17 cellular contexts compared by ENCODE assay signal in genomic region chr10:79095316-79095715, GRCh38. TPM values are rescaled to one million over a fixed set of nuclear protein-coding genes. Genes with fewer than 3 reads are reported as not detected.
DNase-seq lines count a peak whose midpoint lies in the region; ATAC-seq, FAIRE-seq and TF ChIP-seq lines count a peak whose summit lies in the region.
"Had no signal": no experiment of that assay in that cellular context is flagged by ENCODE, and none has a peak within 500 bp of the region (broad histone marks: within the 10 kb centered on the region; RNA-seq: fewer than 3 reads in every experiment).

No MANE protein-coding gene starts in this region.

- no peak for TF ChIP-seq CTCF in A549 (IDR thresholded peaks at IDR 0.05)
- TF ChIP-seq CTCF in LNCaP clone FGC (IDR thresholded peaks at IDR 0.05; ENCODE audit: control insufficient read depth, extremely low read depth, insufficient read depth), result no peak
- no peak for TF ChIP-seq CTCF in sigmoid colon (IDR thresholded peaks at IDR 0.05)

- DNase-seq in A549 (ENCODE audit: low read depth in 1 of 2, low spot score in 1 of 2), result no peak
- peak; percentile 77 for DNase-seq in LNCaP clone FGC (ENCODE audit: low read depth)
- DNase-seq in right cardiac atrium, result no peak
- DNase-seq in sigmoid colon, result no peak
- no peak for DNase-seq in occipital lobe (lab: John Stamatoyannopoulos, UW)
- DNase-seq in dedifferentiated amniotic fluid mesenchymal stem cell (ENCODE audit: extremely low spot score), result no peak
- no peak for DNase-seq in activated naive CD4-positive, alpha-beta T cell treated with Interleukin-2 at 50 U/mL for 16 hours
- DNase-seq: activated CD8-positive, alpha-beta memory T cell treated with anti-CD3 and anti-CD28 coated beads, Interleukin-2, amount 10 ng/mL, durations not matched to agents 7 days and 5 days; activated effector memory CD4-positive, alpha-beta T cell treated with Interleukin-2 at 50 U/mL for 16 hours; amygdala; HCEC 1CT; NCI-H1436; NCI-H774; T-helper 9 cell had no signal

- no peak overlapping the region for H3K4me3 Mint-ChIP-seq in stimulated activated memory B cell treated with anti-CD40 and anti-IgM and Interleukin-4, amounts not matched to agents 10 μg/mL and 1 μg/mL and 100 μg/mL, for 72 hours
- H3K4me3 Mint-ChIP-seq: activated CD8-positive, alpha-beta memory T cell treated with anti-CD3 and anti-CD28 coated beads, Interleukin-2, amount 10 ng/mL, durations not matched to agents 7 days and 5 days had no signal

- H3K4me2 ChIP-seq in A549, result peak overlapping the region; percentile 71; the same call in 1 of the 3 replicates

- no peak overlapping the region for H3K27ac Mint-ChIP-seq in stimulated activated memory B cell treated with anti-CD40 and anti-IgM and Interleukin-4, amounts not matched to agents 10 μg/mL and 1 μg/mL and 100 μg/mL, for 72 hours
- H3K27ac Mint-ChIP-seq: activated CD8-positive, alpha-beta memory T cell treated with anti-CD3 and anti-CD28 coated beads, Interleukin-2, amount 10 ng/mL, durations not matched to agents 7 days and 5 days had no signal

- no peaks in the 10 kb centered on the region for H3K9me3 Mint-ChIP-seq in stimulated activated memory B cell treated with anti-CD40 and anti-IgM and Interleukin-4, amounts not matched to agents 10 μg/mL and 1 μg/mL and 100 μg/mL, for 72 hours

- WGBS in A549 (ENCODE audit: missing lambda C conversion rate), result 90% methylated on average over 11 of the region's 11 CpGs
- WGBS in right cardiac atrium, result 85% methylated on average over 11 of the region's 11 CpGs
- WGBS in sigmoid colon, 2 donors, result 51 to 81% methylated on average over 11 of the region's 11 CpGs

- no peak overlapping the region for H3K4me3 ChIP-seq in A549
- H3K4me3 ChIP-seq in LNCaP clone FGC (ENCODE audit: low read depth, low read length), result no peak overlapping the region
- no peak overlapping the region for H3K4me3 ChIP-seq in right cardiac atrium (ENCODE audit: low read length)
- H3K4me3 ChIP-seq in sigmoid colon, result no peak overlapping the region
- H3K4me3 ChIP-seq: skin epidermis had no signal

- H3K36me3 ChIP-seq in sigmoid colon, result no peaks in the 10 kb centered on the region

- CTCF ChIA-PET in A549 (lab: Yijun Ruan, JAX), result interaction anchor here (0.9 to 1.3 kb wide), 2 partner anchors 16 to 17 kb away, joined by 3 read pairs; no protein-coding TSS in a partner anchor

- no peak for FAIRE-seq in A549 (lab: Jason Lieb, UNC)
- FAIRE-seq: urothelium cell line had no signal

- H3K4me1 Mint-ChIP-seq in stimulated activated memory B cell treated with anti-CD40 and anti-IgM and Interleukin-4, amounts not matched to agents 10 μg/mL and 1 μg/mL and 100 μg/mL, for 72 hours, result peaks cover 48% of the 10 kb centered on the region
- H3K4me1 Mint-ChIP-seq: activated CD8-positive, alpha-beta memory T cell treated with anti-CD3 and anti-CD28 coated beads, Interleukin-2, amount 10 ng/mL, durations not matched to agents 7 days and 5 days had no signal

- no peaks in the 10 kb centered on the region for H3K36me3 Mint-ChIP-seq in stimulated activated memory B cell treated with anti-CD40 and anti-IgM and Interleukin-4, amounts not matched to agents 10 μg/mL and 1 μg/mL and 100 μg/mL, for 72 hours
- H3K36me3 Mint-ChIP-seq: activated CD8-positive, alpha-beta memory T cell treated with anti-CD3 and anti-CD28 coated beads, Interleukin-2, amount 10 ng/mL, durations not matched to agents 7 days and 5 days had no signal

- POLR2A ChIA-PET in A549 (lab: Yijun Ruan, JAX), result interaction anchor here (0.9 kb wide), 1 partner anchor 89 kb away, joined by 3 read pairs; no protein-coding TSS in a partner anchor

- intact Hi-C loops in right cardiac atrium (cut with DNase I) (no loop called here), sigmoid colon (cut with DNase I) (no loop called here)

- TF ChIP-seq EP300 in A549 (IDR thresholded peaks at IDR 0.05) (no peak), sigmoid colon (IDR thresholded peaks at IDR 0.05) (no peak)

- H3K4me1 ChIP-seq in A549, result peaks cover 95% of the 10 kb centered on the region
- peaks cover 45% of the 10 kb centered on the region for H3K4me1 ChIP-seq in right cardiac atrium (ENCODE audit: control insufficient read depth, insufficient read depth, low read length)
- peaks cover 0 to 98% (median 90%) of the 10 kb centered on the region in 4 donors for H3K4me1 ChIP-seq in sigmoid colon

- H3K27me3 Mint-ChIP-seq in stimulated activated memory B cell treated with anti-CD40 and anti-IgM and Interleukin-4, amounts not matched to agents 10 μg/mL and 1 μg/mL and 100 μg/mL, for 72 hours, result peaks cover 28% of the 10 kb centered on the region
- H3K27me3 Mint-ChIP-seq: activated CD8-positive, alpha-beta memory T cell treated with anti-CD3 and anti-CD28 coated beads, Interleukin-2, amount 10 ng/mL, durations not matched to agents 7 days and 5 days had no signal

- H3K9me3 ChIP-seq in A549, result no peaks in the 10 kb centered on the region
- no peaks in the 10 kb centered on the region for H3K9me3 ChIP-seq in right cardiac atrium (ENCODE audit: control insufficient read depth, low read length)
- no peaks in the 10 kb centered on the region for H3K9me3 ChIP-seq in sigmoid colon

- H3K27ac ChIP-seq in A549 (peak overlapping the region; percentile 38 to 82; a peak in 5 of 6 replicates), right cardiac atrium (ENCODE audit: low read length) (peak overlapping the region; percentile 4), sigmoid colon (peak overlapping the region in 3 of 4 donors; percentile 80 to 86 (median 82))

- H3K27me3 ChIP-seq in right cardiac atrium (ENCODE audit: control insufficient read depth, insufficient read depth), result no peaks in the 10 kb centered on the region
- no peaks in the 10 kb centered on the region for H3K27me3 ChIP-seq in sigmoid colon

- TF ChIP-seq RAD21 in A549 (conservative IDR thresholded peaks at IDR 0.05 in 1 of 2, IDR thresholded peaks at IDR 0.05 in 1 of 2), result no peak

- TF ChIP-seq POLR2A in A549 (IDR thresholded peaks at IDR 0.05; ENCODE audit: low read length) (no peak), sigmoid colon (IDR thresholded peaks at IDR 0.05) (no peak)

- no peak for ATAC-seq in A549
- no peak for ATAC-seq in right cardiac atrium
- no peak for ATAC-seq in stimulated activated memory B cell treated with anti-CD40 and anti-IgM and Interleukin-4, amounts not matched to agents 10 μg/mL and 1 μg/mL and 100 μg/mL, for 72 hours
- ATAC-seq: activated CD8-positive, alpha-beta memory T cell treated with anti-CD3 and anti-CD28 coated beads, Interleukin-2, amount 10 ng/mL, durations not matched to agents 7 days and 5 days had no signal

TF ChIP-seq in A549, 52 proteins besides CTCF, POLR2A, EP300 and RAD21:
- TF ChIP-seq RCOR1 (IDR thresholded peaks at IDR 0.05; ENCODE audit: low read depth, low read length) (no peak), ELK1 (IDR thresholded peaks at IDR 0.05; ENCODE audit: low read depth, low read length) (no peak), NPAS2 (CRISPR knock-in tag; IDR thresholded peaks at IDR 0.05; ENCODE audit: borderline replicate concordance) (no peak), ZC3H11A (IDR thresholded peaks at IDR 0.05) (no peak), PBX3 (IDR thresholded peaks at IDR 0.05) (no peak), MAFK (IDR thresholded peaks at IDR 0.05; ENCODE audit: partially characterized antibody) (no peak), RNF2 (IDR thresholded peaks at IDR 0.05; ENCODE audit: borderline replicate concordance, low read depth) (no peak), FOSB (CRISPR knock-in tag; IDR thresholded peaks at IDR 0.05) (no peak), HDAC2 (IDR thresholded peaks at IDR 0.05) (no peak), FOSL2 (IDR thresholded peaks at IDR 0.05) (no peak), FOSL2 (CRISPR knock-in tag; IDR thresholded peaks at IDR 0.05) (no peak), HOXA7 (CRISPR knock-in tag; IDR thresholded peaks at IDR 0.05) (no peak), CBX8 (IDR thresholded peaks at IDR 0.05) (no peak), MYC (IDR thresholded peaks at IDR 0.05; ENCODE audit: borderline replicate concordance, low read length) (no peak), RARB (CRISPR knock-in tag; IDR thresholded peaks at IDR 0.05) (no peak), CHD4 (IDR thresholded peaks at IDR 0.05; ENCODE audit: borderline replicate concordance) (no peak), CEBPB (IDR thresholded peaks at IDR 0.05) (no peak)

RNA-seq across cellular contexts. Expression of gene ZMIZ1, which starts 26.6 kb away (rescaled TPM):
- 8.1 and 14.7 TPM in 2 replicates for polyA plus RNA-seq in A549 (2011; rRNA removed)
- polyA plus RNA-seq in A549 (2012; cell fraction: cytosol; rRNA removed), result 31.6 and 42.1 TPM in 2 replicates
- polyA plus RNA-seq in A549 (2012; cell fraction: nucleus; rRNA removed), result 63.3 and 68.3 TPM in 2 replicates
- 29.1 to 30.3 TPM (median 30.1 TPM) in 3 replicates for polyA plus RNA-seq in A549 (2017; fragmentation: RNase III; extraction: RNeasy Plus Mini Kit Qiagen cat#74134 plus additional on column Dnase treatment)
- polyA minus RNA-seq in A549 (2011; rRNA and poly(A)+ RNA removed), result 16.1 and 17.8 TPM in 2 replicates
- total RNA-seq in right cardiac atrium, result 10 to 100 TPM; 67.4 to 83.1 (median 72.9) TPM
- polyA plus RNA-seq in right cardiac atrium, result 38.0 TPM
- total RNA-seq in sigmoid colon, result 10 to 100 TPM; 26.5 to 49.3 (median 37.5) TPM
- polyA plus RNA-seq in sigmoid colon, result 10 to 100 TPM; 17.4 to 31.5 (median 25.4) TPM
- total RNA-seq in occipital lobe, result 29.5 TPM

Comparison
In these comparisons a context has a peak if more than half of its experiments do, and no peak if none do; other contexts are left out.
1. H3K27ac ChIP-seq: peak in every context shown above with its lines; median percentile 82 in sigmoid colon; 60 in A549; 4 in right cardiac atrium.